In genomic region chr6:25025248-25025918, GRCh38 we compare ENCODE assay signal across 15 cellular contexts.
DNase-seq lines count a peak whose midpoint lies in the region; ATAC-seq, FAIRE-seq and TF ChIP-seq lines count a peak whose summit lies in the region.
"Had no signal": no experiment of that assay in that cellular context is flagged by ENCODE, and none has a peak within 500 bp of the region (broad histone marks: within the 10 kb centered on the region; RNA-seq: fewer than 3 reads in every experiment).

No MANE protein-coding gene starts in this region.

- H2BK15ac ChIP-seq in IMR-90 (ENCODE audit: low read depth, low read length): no peak overlapping the region

- TF ChIP-seq POLR2A in IMR-90 (IDR thresholded peaks at IDR 0.05; ENCODE audit: low read depth, low read length): no peak

- H3K36me3 ChIP-seq in IMR-90 (ENCODE audit: control insufficient read depth, insufficient read depth, low read length): no peaks in the 10 kb centered on the region
- H3K36me3 ChIP-seq in naive thymus-derived CD4-positive, alpha-beta T cell (ENCODE audit: control insufficient read depth in 2 of 3, insufficient read depth in 3 of 3, low read length in 3 of 3): peaks cover 0 to 2% (median 0%) of the 10 kb centered on the region in 3 experiments
- H3K36me3 ChIP-seq: prostate gland had no signal

- H4K5ac ChIP-seq in IMR-90 (ENCODE audit: low read depth, low read length): peak overlapping the region; percentile 67; the same call in 1 of the 2 replicates

- H3K27me3 ChIP-seq in IMR-90 (ENCODE audit: control insufficient read depth, insufficient read depth, low read length): no peaks in the 10 kb centered on the region
- H3K27me3 ChIP-seq in naive thymus-derived CD4-positive, alpha-beta T cell (ENCODE audit: control insufficient read depth in 2 of 2, insufficient read depth in 2 of 2, low read length in 2 of 2): no peaks in the 10 kb centered on the region

- no peak for TF ChIP-seq RAD21 in IMR-90 (IDR thresholded peaks at IDR 0.05; ENCODE audit: low read length)

- H3K27ac ChIP-seq in IMR-90 (ENCODE audit: insufficient read depth, low read length): no peak overlapping the region
- H3K27ac ChIP-seq in naive thymus-derived CD4-positive, alpha-beta T cell (ENCODE audit: low read depth, low read length): no peak overlapping the region
- H3K27ac ChIP-seq: prostate gland had no signal

- peak overlapping the region; percentile 61; the same call in 1 of the 2 replicates for H3K4me2 ChIP-seq in IMR-90 (ENCODE audit: low read depth, low read length)

- no peaks in the 10 kb centered on the region for H3K79me1 ChIP-seq in IMR-90 (ENCODE audit: low read depth in 1 of 2, low read length in 2 of 2)

- H3K4me1 ChIP-seq in IMR-90 (ENCODE audit: control insufficient read depth, insufficient read depth, low read length): no peaks in the 10 kb centered on the region; the same call in 1 of the 2 replicates
- peaks cover 22 to 30% of the 10 kb centered on the region in 2 donors for H3K4me1 ChIP-seq in naive thymus-derived CD4-positive, alpha-beta T cell (ENCODE audit: control insufficient read depth in 2 of 2, insufficient read depth in 2 of 2, low read length in 2 of 2)
- H3K4me1 ChIP-seq: Caco-2, prostate gland had no signal

- H3K18ac ChIP-seq in IMR-90 (ENCODE audit: low read depth, low read length): peak overlapping the region; percentile 12; the same call in 1 of the 2 replicates

- H3K23ac ChIP-seq in IMR-90 (ENCODE audit: low read depth, low read length): no peak overlapping the region

- TF ChIP-seq CTCF in IMR-90 (conservative IDR thresholded peaks at IDR 0.05; ENCODE audit: low read depth, low read length): no peak

- intact Hi-C loops in activated CD4-positive, alpha-beta T cell treated with anti-CD3 and anti-CD28 coated beads for 36 hours (cut with DNase I, micrococcal nuclease): loop anchor here in 1 of 2 experiments (5.0 kb wide), 1 partner anchor 112 kb away; no protein-coding TSS in a partner anchor
- intact Hi-C loops in IMR-90 (cut with micrococcal nuclease): no loop called here
- intact Hi-C loops in naive thymus-derived CD4-positive, alpha-beta T cell (cut with micrococcal nuclease): loop anchor here in 1 of 2 donors (5.0 kb wide), 2 partner anchors 112 to 152 kb away; no protein-coding TSS in a partner anchor

- no peaks in the 10 kb centered on the region for H4K20me1 ChIP-seq in IMR-90 (ENCODE audit: insufficient read depth, low read length)

- dilution Hi-C loops in IMR-90 (cut with HindIII; ENCODE audit: low sequenced_read_pairs, unreplicated experiment): no loop called here

- no peaks in the 10 kb centered on the region for H3K9me3 Mint-ChIP-seq in activated CD4-positive, alpha-beta T cell treated with anti-CD3 and anti-CD28 coated beads for 36 hours (ENCODE audit: low read depth)
- H3K9me3 Mint-ChIP-seq in activated CD4-positive, alpha-beta memory T cell treated with anti-CD3 and anti-CD28 coated beads, Interleukin-2, amount 10 ng/mL, durations not matched to agents 7 days and 5 days: no peaks in the 10 kb centered on the region
- no peaks in the 10 kb centered on the region for H3K9me3 Mint-ChIP-seq in naive thymus-derived CD4-positive, alpha-beta T cell
- H3K9me3 Mint-ChIP-seq: activated B cell treated with CpG ODN at 0.5 μM for 24 hours had no signal

- H3K27ac Mint-ChIP-seq in activated CD4-positive, alpha-beta T cell treated with anti-CD3 and anti-CD28 coated beads for 36 hours: peak overlapping the region; percentile 88
- peak overlapping the region; percentile 81 for H3K27ac Mint-ChIP-seq in activated CD4-positive, alpha-beta memory T cell treated with anti-CD3 and anti-CD28 coated beads, Interleukin-2, amount 10 ng/mL, durations not matched to agents 7 days and 5 days
- peak overlapping the region in 8 of 9 donors; percentile 1 to 87 (median 74) for H3K27ac Mint-ChIP-seq in naive thymus-derived CD4-positive, alpha-beta T cell
- H3K27ac Mint-ChIP-seq: activated B cell treated with CpG ODN at 0.5 μM for 24 hours had no signal

- H4K8ac ChIP-seq in IMR-90 (ENCODE audit: low read depth in 2 of 2, low read length in 2 of 2): no peak overlapping the region

- peaks cover 56% of the 10 kb centered on the region for H3K4me1 Mint-ChIP-seq in activated CD4-positive, alpha-beta T cell treated with anti-CD3 and anti-CD28 coated beads for 36 hours
- peaks cover 61% of the 10 kb centered on the region for H3K4me1 Mint-ChIP-seq in activated CD4-positive, alpha-beta memory T cell treated with anti-CD3 and anti-CD28 coated beads, Interleukin-2, amount 10 ng/mL, durations not matched to agents 7 days and 5 days
- peaks cover 24 to 56% (median 47%) of the 10 kb centered on the region in 7 donors for H3K4me1 Mint-ChIP-seq in naive thymus-derived CD4-positive, alpha-beta T cell

- H2BK5ac ChIP-seq in IMR-90 (ENCODE audit: low read depth, low read length, poor library complexity, severe bottlenecking): no peak overlapping the region

- no peak overlapping the region for H3K4me3 ChIP-seq in IMR-90 (ENCODE audit: insufficient read depth, low read depth, low read length)
- H3K4me3 ChIP-seq in naive thymus-derived CD4-positive, alpha-beta T cell (ENCODE audit: low read length): no peak overlapping the region
- H3K4me3 ChIP-seq: prostate gland had no signal

- no peaks in the 10 kb centered on the region for H3K9me1 ChIP-seq in IMR-90 (ENCODE audit: insufficient read depth, low read length)

- CTCF ChIA-PET in activated CD4-positive, alpha-beta T cell treated with anti-CD3 and anti-CD28 coated beads for 36 hours (lab: Charles Lee): interaction anchor here (0.5 to 5.8 kb wide), 30 partner anchors 8 to 461 kb away, joined by 3 to 75 read pairs (median 6); partner anchors contain the start of gene RIPOR2
- CTCF ChIA-PET in IMR-90 (lab: Yijun Ruan, JAX): interaction anchor here (1.0 kb wide), 1 partner anchor 9 kb away, joined by 4 read pairs; no protein-coding TSS in a partner anchor
- CTCF ChIA-PET in activated CD4-positive, alpha-beta memory T cell treated with anti-CD3 and anti-CD28 coated beads, Interleukin-2, amount 10 ng/mL, durations not matched to agents 7 days and 5 days (lab: Charles Lee): interaction anchor here (0.9 to 6.5 kb wide), 16 partner anchors 8 to 444 kb away, joined by 3 to 196 read pairs (median 28); partner anchors contain the start of genes GMNN and RIPOR2
- CTCF ChIA-PET in naive thymus-derived CD4-positive, alpha-beta T cell (lab: Charles Lee): interaction anchor here (0.6 to 7.0 kb wide), 16 partner anchors 9 to 307 kb away, joined by 3 to 73 read pairs (median 5); no protein-coding TSS in a partner anchor

- no peak overlapping the region for H4K91ac ChIP-seq in IMR-90 (ENCODE audit: insufficient read depth, low read depth, low read length)

- no peaks in the 10 kb centered on the region for H3K9me3 ChIP-seq in IMR-90 (ENCODE audit: control insufficient read depth, insufficient read depth, low read length)
- no peaks in the 10 kb centered on the region for H3K9me3 ChIP-seq in naive thymus-derived CD4-positive, alpha-beta T cell (ENCODE audit: control insufficient read depth in 2 of 3, low read length in 3 of 3)
- H3K9me3 ChIP-seq: Caco-2, prostate gland had no signal

- H2AFZ ChIP-seq in IMR-90 (replicated peaks; ENCODE audit: low read length, poor library complexity): no peak overlapping the region

- no peak overlapping the region for H2AK9ac ChIP-seq in IMR-90 (replicated peaks; ENCODE audit: low read depth, low read length, poor library complexity)

- no peak overlapping the region for H3K4ac ChIP-seq in IMR-90 (ENCODE audit: low read depth, low read length)

- no peak overlapping the region for H3K14ac ChIP-seq in IMR-90 (replicated peaks; ENCODE audit: low read depth, low read length)

- no peak overlapping the region for H3K56ac ChIP-seq in IMR-90 (ENCODE audit: extremely low read depth, insufficient read depth, low read length)

- WGBS in IMR-90 (ENCODE audit: extremely low coverage in 2 of 2, insufficient read length in 1 of 2), 2 experiments: 80% methylated on average over 1 of the region's 4 CpGs; no CpG with 5 or more reads in 1 of the 2 experiments

- H3K36me3 Mint-ChIP-seq in activated CD4-positive, alpha-beta T cell treated with anti-CD3 and anti-CD28 coated beads for 36 hours (ENCODE audit: low read depth): no peaks in the 10 kb centered on the region
- peaks cover 39% of the 10 kb centered on the region for H3K36me3 Mint-ChIP-seq in activated CD4-positive, alpha-beta memory T cell treated with anti-CD3 and anti-CD28 coated beads, Interleukin-2, amount 10 ng/mL, durations not matched to agents 7 days and 5 days (ENCODE audit: low read depth)
- H3K36me3 Mint-ChIP-seq in naive thymus-derived CD4-positive, alpha-beta T cell: peaks cover 0 to 7% (median 0%) of the 10 kb centered on the region in 5 donors

- no TSS peak for BruUV-seq in IMR-90 (replicated peaks; lab: Mats Ljungman, UMichigan)

- POLR2A ChIA-PET in activated CD4-positive, alpha-beta T cell treated with anti-CD3 and anti-CD28 coated beads for 36 hours (lab: Charles Lee): interaction anchor here (0.7 to 2.0 kb wide), 7 partner anchors 10 to 345 kb away, joined by 3 to 7 read pairs (median 4); no protein-coding TSS in a partner anchor
- POLR2A ChIA-PET in IMR-90 (lab: Charles Lee; ENCODE audit: unreplicated experiment): no interaction called here
- POLR2A ChIA-PET in activated CD4-positive, alpha-beta memory T cell treated with anti-CD3 and anti-CD28 coated beads, Interleukin-2, amount 10 ng/mL, durations not matched to agents 7 days and 5 days (lab: Charles Lee): interaction anchor here (0.7 to 6.3 kb wide), 19 partner anchors 8 to 250 kb away, joined by 3 to 188 read pairs (median 14); partner anchors contain the start of gene RIPOR2
- POLR2A ChIA-PET in naive thymus-derived CD4-positive, alpha-beta T cell (lab: Charles Lee): interaction anchor here (0.6 to 6.1 kb wide), 12 partner anchors 12 to 636 kb away, joined by 3 to 61 read pairs (median 4); no protein-coding TSS in a partner anchor

- peak overlapping the region; percentile 2; the same call in 1 of the 2 replicates for H2BK120ac ChIP-seq in IMR-90 (ENCODE audit: low read depth, low read length)

- H3K27me3 Mint-ChIP-seq in activated CD4-positive, alpha-beta T cell treated with anti-CD3 and anti-CD28 coated beads for 36 hours: no peaks in the 10 kb centered on the region
- H3K27me3 Mint-ChIP-seq in activated CD4-positive, alpha-beta memory T cell treated with anti-CD3 and anti-CD28 coated beads, Interleukin-2, amount 10 ng/mL, durations not matched to agents 7 days and 5 days: no peaks in the 10 kb centered on the region
- H3K27me3 Mint-ChIP-seq in naive thymus-derived CD4-positive, alpha-beta T cell: no peaks in the 10 kb centered on the region
- H3K27me3 Mint-ChIP-seq: activated B cell treated with CpG ODN at 0.5 μM for 24 hours had no signal

- no peak overlapping the region for H3K9ac ChIP-seq in IMR-90 (ENCODE audit: low read depth, low read length)

- FAIRE-seq in RCC 7860 (lab: Jason Lieb, UNC): no peak
- FAIRE-seq: bronchial epithelial cell had no signal

- H3K4me3 Mint-ChIP-seq in activated CD4-positive, alpha-beta T cell treated with anti-CD3 and anti-CD28 coated beads for 36 hours: peak overlapping the region; percentile 56
- peak overlapping the region; percentile 55 for H3K4me3 Mint-ChIP-seq in activated CD4-positive, alpha-beta memory T cell treated with anti-CD3 and anti-CD28 coated beads, Interleukin-2, amount 10 ng/mL, durations not matched to agents 7 days and 5 days
- H3K4me3 Mint-ChIP-seq in naive thymus-derived CD4-positive, alpha-beta T cell: peak overlapping the region in 6 of 10 donors; percentile 57 to 82 (median 77)
- H3K4me3 Mint-ChIP-seq: activated B cell treated with CpG ODN at 0.5 μM for 24 hours had no signal

- DNase-seq in activated CD4-positive, alpha-beta T cell treated with anti-CD3 and anti-CD28 coated beads for 36 hours: no peak
- DNase-seq in activated CD4-positive, alpha-beta T cell treated with anti-CD3 and anti-CD28 coated beads, Interleukin-2, amount 50 U/mL, for 4 hours: no peak
- DNase-seq in IMR-90 (no peak), RCC 7860 (ENCODE audit: low spot score) (no peak)
- no peak for DNase-seq in activated CD4-positive, alpha-beta memory T cell treated with anti-CD3 and anti-CD28 coated beads, Interleukin-2, amount 10 ng/mL, durations not matched to agents 7 days and 5 days
- no peak for DNase-seq in naive thymus-derived CD4-positive, alpha-beta T cell
- DNase-seq: activated B cell treated with CpG ODN at 0.5 μM for 24 hours; activated effector memory CD4-positive, alpha-beta T cell treated with Interleukin-2 at 50 U/mL for 16 hours; Caco-2; hypothalamus; NCI-H446 had no signal

- H2AK5ac ChIP-seq in IMR-90 (ENCODE audit: low read depth, low read length): no peak overlapping the region

- no peak for ATAC-seq in activated CD4-positive, alpha-beta T cell treated with anti-CD3 and anti-CD28 coated beads for 36 hours
- ATAC-seq in IMR-90 (ENCODE audit: low read depth): no peak
- no peak for ATAC-seq in naive thymus-derived CD4-positive, alpha-beta T cell
- ATAC-seq in HG03571 (IDR thresholded peaks at IDR 0.05; ENCODE audit: unreplicated experiment): no peak
- ATAC-seq in GM18520 (IDR thresholded peaks at IDR 0.05; ENCODE audit: unreplicated experiment): no peak

- in situ Hi-C loops in IMR-90 (cut with MboI; ENCODE audit: low sequenced_read_pairs): no loop called here

- H2BK20ac ChIP-seq in IMR-90 (ENCODE audit: low read depth, low read length): no peak overlapping the region
